ENCODE assay signal across 18 cellular contexts in the genomic region with DNA sequence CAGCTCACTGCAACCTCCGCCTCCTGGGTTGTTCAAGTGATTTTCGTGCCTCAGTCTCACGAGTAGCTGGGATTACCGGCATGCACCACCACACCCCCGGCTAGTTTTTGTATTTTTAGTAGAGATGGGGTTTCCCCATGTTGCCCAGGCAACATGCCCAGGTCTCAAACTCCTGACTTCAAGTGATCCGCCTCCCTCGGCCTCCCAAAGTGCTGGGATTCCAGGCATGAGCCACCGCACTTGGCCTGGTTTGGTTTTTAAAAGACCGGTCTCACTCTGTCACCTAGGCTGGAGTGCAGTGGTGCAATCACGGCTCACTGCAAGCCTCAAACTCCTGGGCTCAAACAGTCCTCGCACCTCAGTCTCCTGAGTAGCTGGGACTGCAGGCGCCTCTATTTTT. TPM values are rescaled to one million over a fixed set of nuclear protein-coding genes. Genes with fewer than 3 reads are reported as not detected.
DNase-seq lines count a peak whose midpoint lies in the region; ATAC-seq and TF ChIP-seq lines count a peak whose summit lies in the region.
"Had no signal": no experiment of that assay in that cellular context is flagged by ENCODE, and none has a peak within 500 bp of the region (broad histone marks: within the 10 kb centered on the region; RNA-seq: fewer than 3 reads in every experiment).

No MANE protein-coding gene starts in this region.

- H3K27ac ChIP-seq in upper lobe of right lung = no peak overlapping the region

- no peak overlapping the region for H3K4me3 ChIP-seq in upper lobe of right lung
- H3K4me3 ChIP-seq: K562 had no signal

- peaks cover 2% of the 10 kb centered on the region for H3K9me3 Mint-ChIP-seq in activated CD4-positive, alpha-beta memory T cell treated with anti-CD3 and anti-CD28 coated beads, Interleukin-2, amount 10 ng/mL, durations not matched to agents 7 days and 5 days
- H3K9me3 Mint-ChIP-seq in activated CD4-positive, alpha-beta memory T cell treated with anti-CD3 and anti-CD28 coated beads for 36 hours = peaks cover 4% of the 10 kb centered on the region

- CTCF ChIA-PET in activated CD4-positive, alpha-beta memory T cell treated with anti-CD3 and anti-CD28 coated beads, Interleukin-2, amount 10 ng/mL, durations not matched to agents 7 days and 5 days (lab: Charles Lee) = no interaction called here
- CTCF ChIA-PET in activated CD4-positive, alpha-beta memory T cell treated with anti-CD3 and anti-CD28 coated beads for 36 hours (lab: Charles Lee) = no interaction called here

- H3K27ac Mint-ChIP-seq in activated CD4-positive, alpha-beta memory T cell treated with anti-CD3 and anti-CD28 coated beads, Interleukin-2, amount 10 ng/mL, durations not matched to agents 7 days and 5 days = no peak overlapping the region
- no peak overlapping the region for H3K27ac Mint-ChIP-seq in activated CD4-positive, alpha-beta memory T cell treated with anti-CD3 and anti-CD28 coated beads for 36 hours
- H3K27ac Mint-ChIP-seq: CD4-positive, alpha-beta memory T cell had no signal

- H3K27me3 Mint-ChIP-seq in activated CD4-positive, alpha-beta memory T cell treated with anti-CD3 and anti-CD28 coated beads, Interleukin-2, amount 10 ng/mL, durations not matched to agents 7 days and 5 days = no peaks in the 10 kb centered on the region
- H3K27me3 Mint-ChIP-seq in activated CD4-positive, alpha-beta memory T cell treated with anti-CD3 and anti-CD28 coated beads for 36 hours = peaks cover 3% of the 10 kb centered on the region

- H3K9me3 ChIP-seq in upper lobe of right lung = no peaks in the 10 kb centered on the region
- H3K9me3 ChIP-seq: BE2C had no signal

- no peaks in the 10 kb centered on the region for H3K36me3 ChIP-seq in upper lobe of right lung
- H3K36me3 ChIP-seq: BE2C had no signal

- no peak for ATAC-seq in left lobe of liver
- peak; percentile 50 for ATAC-seq in upper lobe of right lung
- ATAC-seq in HG02840 (IDR thresholded peaks at IDR 0.05; ENCODE audit: low FRiP score, unreplicated experiment) = no peak
- ATAC-seq: PC-3 had no signal

- no peaks in the 10 kb centered on the region for H3K27me3 ChIP-seq in upper lobe of right lung
- H3K27me3 ChIP-seq: BE2C had no signal

- no peaks in the 10 kb centered on the region for H3K4me1 ChIP-seq in upper lobe of right lung
- H3K4me1 ChIP-seq: BE2C had no signal

- no peak for TF ChIP-seq CTCF in upper lobe of right lung (IDR thresholded peaks at IDR 0.05)

- H3K4me3 Mint-ChIP-seq in activated CD4-positive, alpha-beta memory T cell treated with anti-CD3 and anti-CD28 coated beads, Interleukin-2, amount 10 ng/mL, durations not matched to agents 7 days and 5 days = no peak overlapping the region
- no peak overlapping the region for H3K4me3 Mint-ChIP-seq in activated CD4-positive, alpha-beta memory T cell treated with anti-CD3 and anti-CD28 coated beads for 36 hours
- H3K4me3 Mint-ChIP-seq: CD4-positive, alpha-beta memory T cell had no signal

- intact Hi-C loops in activated CD4-positive, alpha-beta memory T cell treated with anti-CD3 and anti-CD28 coated beads for 36 hours (cut with micrococcal nuclease) = no loop called here
- intact Hi-C loops in upper lobe of right lung (cut with DNase I) = no loop called here

- H3K36me3 Mint-ChIP-seq in activated CD4-positive, alpha-beta memory T cell treated with anti-CD3 and anti-CD28 coated beads, Interleukin-2, amount 10 ng/mL, durations not matched to agents 7 days and 5 days (ENCODE audit: low read depth) = no peaks in the 10 kb centered on the region
- no peaks in the 10 kb centered on the region for H3K36me3 Mint-ChIP-seq in activated CD4-positive, alpha-beta memory T cell treated with anti-CD3 and anti-CD28 coated beads for 36 hours

- POLR2A ChIA-PET in activated CD4-positive, alpha-beta memory T cell treated with anti-CD3 and anti-CD28 coated beads, Interleukin-2, amount 10 ng/mL, durations not matched to agents 7 days and 5 days (lab: Charles Lee) = no interaction called here
- POLR2A ChIA-PET in activated CD4-positive, alpha-beta memory T cell treated with anti-CD3 and anti-CD28 coated beads for 36 hours (lab: Charles Lee) = no interaction called here

- DNase-seq in activated CD4-positive, alpha-beta memory T cell treated with anti-CD3 and anti-CD28 coated beads, Interleukin-2, amount 10 ng/mL, durations not matched to agents 7 days and 5 days = peak; percentile 12
- DNase-seq in activated CD4-positive, alpha-beta memory T cell treated with anti-CD3 and anti-CD28 coated beads for 36 hours = no peak
- DNase-seq in RPMI7951 (ENCODE audit: low read depth) (peak; percentile 15), left lobe of liver (ENCODE audit: low spot score) (peak; percentile 33), upper lobe of right lung (no peak), occipital lobe (lab: John Stamatoyannopoulos, UW) (no peak), cerebellum (ENCODE audit: low spot score) (no peak)
- DNase-seq: BE2C; Calu3; CD4-positive, alpha-beta memory T cell; DMS79; NCI-H1417 treated with DMSO at 0.1 percent for 48 hours; NCI-H2029 treated with DMSO at 0.1 percent for 48 hours; NCI-H2171 treated with DMSO at 0.1 percent for 48 hours; NCI-H446 treated with DMSO at 0.1 percent for 48 hours; PC-3 had no signal

- H3K4me1 Mint-ChIP-seq in activated CD4-positive, alpha-beta memory T cell treated with anti-CD3 and anti-CD28 coated beads, Interleukin-2, amount 10 ng/mL, durations not matched to agents 7 days and 5 days = no peaks in the 10 kb centered on the region
- no peaks in the 10 kb centered on the region for H3K4me1 Mint-ChIP-seq in activated CD4-positive, alpha-beta memory T cell treated with anti-CD3 and anti-CD28 coated beads for 36 hours (ENCODE audit: low read depth)
- H3K4me1 Mint-ChIP-seq: CD4-positive, alpha-beta memory T cell had no signal

RNA-seq across cellular contexts. Expression of gene VSTM2L, which starts 40.1 kb away (rescaled TPM):
- total RNA-seq in activated CD4-positive, alpha-beta memory T cell treated with anti-CD3 and anti-CD28 coated beads, Interleukin-2, amount 10 ng/mL, durations not matched to agents 7 days and 5 days = under 1 TPM in 1 of 2 experiments, not detected in 1; 0.20 TPM
- total RNA-seq in activated CD4-positive, alpha-beta memory T cell treated with anti-CD3 and anti-CD28 coated beads for 36 hours = not detected
- total RNA-seq in RPMI7951 (2014; rRNA removed; shearing (Covaris generic)) = 0.48 and 3.2 TPM in 2 replicates
- total RNA-seq in left lobe of liver = 4.4 TPM
- total RNA-seq in upper lobe of right lung = 12.9 TPM
- total RNA-seq in occipital lobe = 39.6 TPM
- total RNA-seq in cerebellum = 52.6 TPM
- total RNA-seq: CD4-positive, alpha-beta memory T cell; K562 had no signal

Comparison
In these comparisons a context has a peak if more than half of its experiments do, and no peak if none do; other contexts are left out.
1. DNase-seq: peak in activated CD4-positive, alpha-beta memory T cell treated with anti-CD3 and anti-CD28 coated beads, Interleukin-2, amount 10 ng/mL, durations not matched to agents 7 days and 5 days (single experiment), RPMI7951 (single experiment) and left lobe of liver (single experiment); none in activated CD4-positive, alpha-beta memory T cell treated with anti-CD3 and anti-CD28 coated beads for 36 hours (single experiment), upper lobe of right lung (single experiment), occipital lobe (single experiment) and cerebellum (single experiment).